ENCODE assay signal across 1 cellular context in the genomic region with DNA sequence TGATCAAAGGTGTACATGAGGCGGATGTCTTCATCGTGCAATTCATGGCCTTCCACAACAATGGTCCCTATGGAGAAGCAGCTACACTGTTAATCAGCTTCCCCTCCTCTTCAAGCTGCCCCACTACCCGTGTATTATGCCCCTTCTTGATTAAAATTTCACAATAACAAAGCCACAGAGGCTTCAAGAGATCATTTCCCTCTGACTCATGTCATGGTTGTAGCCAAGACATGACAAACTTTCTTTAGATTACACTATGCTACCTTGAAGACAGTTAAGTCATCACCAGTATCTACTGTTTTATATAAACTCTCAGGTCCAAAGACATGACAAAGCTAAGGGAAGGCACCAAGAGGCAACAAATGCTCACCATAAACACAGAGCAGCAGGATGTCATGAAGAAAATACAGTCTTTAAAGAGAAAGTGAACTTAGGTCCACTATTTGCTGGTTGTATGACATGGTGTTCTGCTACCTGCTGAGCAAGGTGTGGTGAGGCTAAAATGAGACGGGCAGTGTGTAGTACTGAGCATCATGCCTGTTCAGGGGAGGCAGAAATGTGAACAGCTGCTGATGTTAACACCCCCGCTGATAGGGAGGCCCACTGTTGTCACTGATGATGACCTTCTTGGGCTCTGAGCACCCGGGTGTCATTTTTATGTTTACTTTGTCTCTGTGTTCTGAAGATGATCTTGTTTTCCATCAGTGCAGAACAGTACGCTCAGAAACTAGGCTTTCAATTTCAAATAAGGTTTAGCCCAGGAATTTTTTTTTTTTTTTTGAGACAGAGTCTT.
TF ChIP-seq lines count a peak whose summit lies in the region.

No MANE protein-coding gene starts in this region.

TF ChIP-seq in SK-N-SH, 30 proteins besides CTCF, POLR2A, EP300 and RAD21 (continued from another document):
- TF ChIP-seq, protein P1, sequence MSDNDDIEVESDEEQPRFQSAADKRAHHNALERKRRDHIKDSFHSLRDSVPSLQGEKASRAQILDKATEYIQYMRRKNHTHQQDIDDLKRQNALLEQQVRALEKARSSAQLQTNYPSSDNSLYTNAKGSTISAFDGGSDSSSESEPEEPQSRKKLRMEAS (IDR thresholded peaks at IDR 0.05; ENCODE audit: low read depth), result no peak
- TF ChIP-seq TCF12 (IDR thresholded peaks at IDR 0.05), result no peak
